ENCODE assay signal across 8 cellular contexts in the genomic region with DNA sequence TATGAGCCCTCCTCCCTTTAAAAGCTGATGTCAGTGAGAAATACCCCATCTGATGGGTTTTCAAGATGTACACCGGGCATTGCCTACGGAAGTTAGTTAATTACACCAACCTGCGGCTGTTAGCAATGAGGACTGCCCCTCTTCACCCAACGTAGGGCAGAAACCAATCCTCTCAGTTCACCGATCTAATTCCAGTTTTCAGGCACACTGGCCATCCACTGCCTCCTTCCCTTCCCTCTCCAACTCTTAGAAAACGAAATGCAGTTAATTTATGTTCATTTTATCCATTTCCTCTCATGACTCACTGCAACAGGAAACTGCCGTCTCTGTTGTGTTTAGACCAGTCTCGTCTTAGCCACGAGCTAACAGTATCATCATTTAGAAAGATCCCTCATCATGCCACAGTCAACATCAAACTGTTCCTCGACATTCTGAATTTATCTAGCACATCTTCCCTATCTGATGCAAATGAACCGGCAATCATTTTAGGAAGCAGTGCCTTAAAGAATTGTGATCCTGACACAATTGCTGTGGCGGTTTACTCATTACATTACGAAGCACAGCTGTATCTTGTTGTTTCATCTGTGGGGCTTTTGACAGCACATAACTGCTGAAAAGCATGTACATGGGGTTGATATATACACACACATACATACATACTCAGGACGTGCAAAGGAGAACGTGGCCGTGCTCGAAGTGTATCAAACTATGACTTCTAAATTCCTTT.
DNase-seq lines count a peak whose midpoint lies in the region; ATAC-seq, FAIRE-seq and TF ChIP-seq lines count a peak whose summit lies in the region.
"Had no signal": no experiment of that assay in that cellular context is flagged by ENCODE, and none has a peak within 500 bp of the region (broad histone marks: within the 10 kb centered on the region; RNA-seq: fewer than 3 reads in every experiment).

No MANE protein-coding gene starts in this region.

- peak overlapping the region; percentile 23 to 32 for H3K4me3 ChIP-seq in cardiac fibroblast (replicated peaks in 1 of 2; ENCODE audit: low read depth in 2 of 2, low read length in 2 of 2)
- H3K4me3 ChIP-seq: skin epidermis had no signal

- no peaks in the 10 kb centered on the region for H3K36me3 Mint-ChIP-seq in natural killer cell

- DNase-seq in GM18507 (ENCODE audit: extremely low spot score, insufficient read length, low read depth) (no peak), NCI-H2081 treated with DMSO at 0.1 percent for 48 hours (lab: John Stamatoyannopoulos, UW) (peak; percentile 65), cardiac fibroblast (ENCODE audit: low read depth in 2 of 2) (peak; percentile 56 to 69), natural killer cell (no peak), AG20443 (ENCODE audit: low spot score) (no peak)

- peaks cover 26 to 29% of the 10 kb centered on the region in 2 donors for H3K4me1 Mint-ChIP-seq in natural killer cell

- peak; percentile 88 to 93 (median 92) for ATAC-seq in natural killer cell
- no peak for ATAC-seq in HG03460 (IDR thresholded peaks at IDR 0.05; ENCODE audit: unreplicated experiment)
- no peak for ATAC-seq in HG03175 (IDR thresholded peaks at IDR 0.05; ENCODE audit: unreplicated experiment)

- intact Hi-C loops in natural killer cell (cut with micrococcal nuclease) = loop anchor here (2.0 to 5.0 kb wide), 2 partner anchors 15 to 35 kb away; no protein-coding TSS in a partner anchor

- H3K27me3 Mint-ChIP-seq in natural killer cell (ENCODE audit: low read depth in 2 of 2) = peaks cover 0 to 3% of the 10 kb centered on the region in 2 donors

- peak overlapping the region; percentile 70 for H3K4me3 Mint-ChIP-seq in natural killer cell

- peaks cover 2 to 3% of the 10 kb centered on the region in 2 donors for H3K9me3 Mint-ChIP-seq in natural killer cell

- FAIRE-seq in GM18507 (lab: Jason Lieb, UNC) = peak; percentile 62

- H3K27ac Mint-ChIP-seq in natural killer cell = peak overlapping the region; percentile 83 to 92

- no peak for TF ChIP-seq CTCF in cardiac fibroblast (IDR thresholded peaks at IDR 0.05; ENCODE audit: low read depth, low read length)
- no peak for TF ChIP-seq CTCF in natural killer cell (IDR thresholded peaks at IDR 0.05)

Comparison
In these comparisons a context has a peak if more than half of its experiments do, and no peak if none do; other contexts are left out.
1. DNase-seq: peak in NCI-H2081 treated with DMSO at 0.1 percent for 48 hours (single experiment) and cardiac fibroblast (2 of 2); none in GM18507 (single experiment), natural killer cell (single experiment) and AG20443 (single experiment).
2. ATAC-seq: peak in natural killer cell (3 of 3); none in HG03460 (single experiment) and HG03175 (single experiment).